In genomic region chr18:54357660-54358494, GRCh38 we compare ENCODE assay signal across 7 cellular contexts. TPM values are rescaled to one million over a fixed set of nuclear protein-coding genes. Genes with fewer than 3 reads are reported as not detected.
A peak's percentile ranks its signal among the peaks of the same experiment; 100 is the strongest.
DNase-seq lines count a peak whose midpoint lies in the region; ATAC-seq and TF ChIP-seq lines count a peak whose summit lies in the region.

Gene C18orf54, plus strand, starts transcription at chr18:54357906. Its CDS starts 2,667 bp downstream, at chr18:54360573.
A gene with protein sequence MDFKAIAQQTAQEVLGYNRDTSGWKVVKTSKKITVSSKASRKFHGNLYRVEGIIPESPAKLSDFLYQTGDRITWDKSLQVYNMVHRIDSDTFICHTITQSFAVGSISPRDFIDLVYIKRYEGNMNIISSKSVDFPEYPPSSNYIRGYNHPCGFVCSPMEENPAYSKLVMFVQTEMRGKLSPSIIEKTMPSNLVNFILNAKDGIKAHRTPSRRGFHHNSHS (minus strand): TSS chr18:54357858. CDS start chr18:54354573, 3,285 bp downstream.

- H3K27ac Mint-ChIP-seq in T-helper 17 cell: peak within 1 kb of the TSS; percentile 98

- H3K4me3 Mint-ChIP-seq in T-helper 17 cell: peak within 1 kb of the TSS; percentile 100

- peaks cover 11% of the 10 kb centered on the region for H3K27me3 Mint-ChIP-seq in T-helper 17 cell

- ATAC-seq in GM18502 (IDR thresholded peaks at IDR 0.05; ENCODE audit: poor library complexity, unreplicated experiment) (peak; percentile 93), HG02943 (IDR thresholded peaks at IDR 0.05; ENCODE audit: low read depth, unreplicated experiment) (peak; percentile 91), T-helper 17 cell (peak; percentile 97)

- intact Hi-C loops in ascending aorta (cut with DNase I): loop anchor here (1.0 to 5.0 kb wide), 2 partner anchors 89 to 136 kb away; partner anchors contain the start of genes MBD2 and POLI

- no peaks in the 10 kb centered on the region for H3K27me3 ChIP-seq in ascending aorta

- H3K9me3 ChIP-seq in T-helper 17 cell (ENCODE audit: control insufficient read depth, low read length, poor library complexity, severe bottlenecking) (no peaks in the 10 kb centered on the region), ascending aorta (no peaks in the 10 kb centered on the region)

- peaks cover 13% of the 10 kb centered on the region for H3K4me1 Mint-ChIP-seq in T-helper 17 cell

- peak in 1 of 3 experiments; percentile 23 for TF ChIP-seq CTCF in ascending aorta (IDR thresholded peaks at IDR 0.05)

- peak; percentile 77 for DNase-seq in NCI-H1694 treated with DMSO at 0.1 percent for 48 hours (lab: John Stamatoyannopoulos, UW)
- DNase-seq in T-helper 17 cell: peak; percentile 84 to 90 (median 86)
- DNase-seq in ascending aorta (ENCODE audit: low spot score in 2 of 2): peak; percentile 45 to 91
- peak; percentile 76 to 82 for DNase-seq in hippocampal formation (lab: John Stamatoyannopoulos, UW)
- peak; percentile 98 for DNase-seq in retina

- peaks cover 4% of the 10 kb centered on the region for H3K36me3 Mint-ChIP-seq in T-helper 17 cell (ENCODE audit: low read depth)

- H3K4me3 ChIP-seq in ascending aorta: peak within 1 kb of the TSS; percentile 77 to 88

- H3K27ac ChIP-seq in ascending aorta: peak within 1 kb of the TSS; percentile 19 to 33

- H3K4me1 ChIP-seq in ascending aorta: no peaks in the 10 kb centered on the region

- no peaks in the 10 kb centered on the region for H3K36me3 ChIP-seq in ascending aorta

RNA-seq across cellular contexts. Expression of gene C18orf54, which starts in this region (rescaled TPM):
- total RNA-seq in T-helper 17 cell (1 to 10 TPM in 1 of 2 donors, under 1 TPM in 1; 0.92 to 1.5 TPM), ascending aorta (0.96 TPM)

RNA-seq across cellular contexts. Expression of the second gene that starts in this region (rescaled TPM):
- total RNA-seq in T-helper 17 cell (not detected), ascending aorta (not detected)

Comparison
In these comparisons a context has a peak if more than half of its experiments do, and no peak if none do; other contexts are left out.
1. Peak in every context shown above with its lines: DNase-seq, ATAC-seq, H3K4me3 ChIP-seq and H3K27ac ChIP-seq.
2. Peak in DNase-seq, H3K4me3 ChIP-seq and H3K27ac ChIP-seq in ascending aorta; RNA of the genes that start here not detected or under 1 TPM.